Comparison of ENCODE assay signal across 8 cellular contexts in the genomic region with DNA sequence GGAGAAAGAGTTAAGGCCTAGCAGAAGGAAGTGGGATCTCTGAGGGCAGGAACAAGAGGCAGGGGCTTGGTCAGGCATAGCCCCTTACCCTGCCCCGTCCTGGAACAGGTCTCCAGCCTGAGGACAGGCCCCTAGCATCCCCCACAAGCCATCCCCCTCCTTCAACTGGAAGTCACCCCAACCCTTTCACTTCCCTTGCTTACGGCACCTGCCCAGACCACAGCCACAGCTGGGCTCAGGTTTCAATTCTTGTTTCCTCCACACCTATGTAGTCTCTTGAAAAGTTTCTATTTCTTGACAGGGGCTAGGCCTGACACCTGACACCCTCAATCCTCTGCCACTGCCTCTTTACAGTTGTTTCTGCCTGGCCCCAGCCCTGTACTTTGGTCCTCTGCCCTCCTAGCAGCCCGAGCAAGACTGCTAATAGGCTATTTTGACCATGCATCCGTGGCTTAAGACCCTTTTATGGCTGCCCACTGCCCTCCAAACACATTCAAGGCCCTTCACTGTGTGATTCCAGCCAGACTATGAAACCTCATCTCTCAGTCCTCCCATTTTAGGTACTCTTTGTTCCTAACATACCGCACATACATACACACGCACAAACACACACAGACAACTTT. TPM values are rescaled to one million over a fixed set of nuclear protein-coding genes. Genes with fewer than 3 reads are reported as not detected.
DNase-seq lines count a peak whose midpoint lies in the region; ATAC-seq and TF ChIP-seq lines count a peak whose summit lies in the region.

No MANE protein-coding gene starts in this region.

- no peaks in the 10 kb centered on the region for H3K9me3 Mint-ChIP-seq in CD4-positive, alpha-beta T cell

- peak overlapping the region; percentile 55 for H3K27ac ChIP-seq in CD4-positive, alpha-beta T cell (ENCODE audit: low read depth, low read length)
- no peak overlapping the region for H3K27ac ChIP-seq in RWPE1

- no peaks in the 10 kb centered on the region for H3K36me3 Mint-ChIP-seq in CD4-positive, alpha-beta T cell (ENCODE audit: low read depth)

- H3K27me3 Mint-ChIP-seq in CD4-positive, alpha-beta T cell = no peaks in the 10 kb centered on the region

- H3K9me3 ChIP-seq in CD4-positive, alpha-beta T cell (ENCODE audit: control insufficient read depth, low read length) = no peaks in the 10 kb centered on the region

- POLR2A ChIA-PET in CD4-positive, alpha-beta T cell (lab: Charles Lee) = interaction anchor here (3.0 kb wide), 1 partner anchor 10 kb away, joined by 32 read pairs; the partner anchor contains the start of gene FCHSD2
- POLR2A ChIA-PET in RWPE1 (lab: Yijun Ruan, JAX; ENCODE audit: low non-redundant PET) = no interaction called here

- peak overlapping the region; percentile 5 for H3K4me3 Mint-ChIP-seq in CD4-positive, alpha-beta T cell

- ATAC-seq in CD4-positive, alpha-beta T cell (ENCODE audit: poor library complexity) = peak; percentile 79
- ATAC-seq in GM19372 (IDR thresholded peaks at IDR 0.05; ENCODE audit: low read depth, unreplicated experiment) (peak; percentile 78), HG03354 (IDR thresholded peaks at IDR 0.05; ENCODE audit: poor library complexity, severe bottlenecking, unreplicated experiment) (peak; percentile 75)

- peak in 6 of 10 experiments; percentile 15 to 64 (median 28) for DNase-seq in CD4-positive, alpha-beta T cell
- peak; percentile 55 for DNase-seq in activated CD4-positive, alpha-beta T cell treated with anti-CD3 and anti-CD28 coated beads for 48 hours
- DNase-seq in left kidney (ENCODE audit: low read depth, low spot score) (peak; percentile 82), NCI-H82 (lab: John Stamatoyannopoulos, UW) (no peak), RWPE1 (ENCODE audit: low spot score) (no peak), C1 segment of cervical spinal cord (lab: John Stamatoyannopoulos, UW) (no peak)

- CTCF ChIA-PET in CD4-positive, alpha-beta T cell (lab: Charles Lee) = interaction anchor here (0.7 to 2.1 kb wide), 2 partner anchors 10 to 26 kb away, joined by 3 to 5 read pairs; no protein-coding TSS in a partner anchor
- CTCF ChIA-PET in RWPE1 (lab: Yijun Ruan, JAX) = interaction anchor here (0.7 kb wide), 1 partner anchor 320 kb away, joined by 3 read pairs; no protein-coding TSS in a partner anchor

- H3K4me1 Mint-ChIP-seq in CD4-positive, alpha-beta T cell (ENCODE audit: low read depth) = peaks cover 53% of the 10 kb centered on the region

- H3K27me3 ChIP-seq in CD4-positive, alpha-beta T cell (ENCODE audit: control insufficient read depth, insufficient read depth, low read length) = no peaks in the 10 kb centered on the region

- no peak for TF ChIP-seq CTCF in CD4-positive, alpha-beta T cell (IDR thresholded peaks at IDR 0.05)
- no peak for TF ChIP-seq CTCF in RWPE1 (conservative IDR thresholded peaks at IDR 0.05; ENCODE audit: low read depth)

- peak overlapping the region; percentile 81 for H3K27ac Mint-ChIP-seq in CD4-positive, alpha-beta T cell

- intact Hi-C loops in CD4-positive, alpha-beta T cell (cut with DNase I, micrococcal nuclease) = no loop called here

RNA-seq across cellular contexts. Expression of gene FCHSD2, which starts 10.9 kb away (rescaled TPM):
- total RNA-seq in CD4-positive, alpha-beta T cell = 10 to 100 TPM; 48.6 to 50.7 TPM

Comparison
In these comparisons a context has a peak if more than half of its experiments do, and no peak if none do; other contexts are left out.
1. DNase-seq: peak in CD4-positive, alpha-beta T cell (6 of 10), activated CD4-positive, alpha-beta T cell treated with anti-CD3 and anti-CD28 coated beads for 48 hours (single experiment) and left kidney (single experiment); none in NCI-H82 (single experiment), RWPE1 (single experiment) and C1 segment of cervical spinal cord (0 of 14).
2. Peak in every context shown above with its lines, with median percentiles within 50 percentile points of each other: ATAC-seq.